Comparison of ENCODE assay signal across 1 cellular context in the genomic region with DNA sequence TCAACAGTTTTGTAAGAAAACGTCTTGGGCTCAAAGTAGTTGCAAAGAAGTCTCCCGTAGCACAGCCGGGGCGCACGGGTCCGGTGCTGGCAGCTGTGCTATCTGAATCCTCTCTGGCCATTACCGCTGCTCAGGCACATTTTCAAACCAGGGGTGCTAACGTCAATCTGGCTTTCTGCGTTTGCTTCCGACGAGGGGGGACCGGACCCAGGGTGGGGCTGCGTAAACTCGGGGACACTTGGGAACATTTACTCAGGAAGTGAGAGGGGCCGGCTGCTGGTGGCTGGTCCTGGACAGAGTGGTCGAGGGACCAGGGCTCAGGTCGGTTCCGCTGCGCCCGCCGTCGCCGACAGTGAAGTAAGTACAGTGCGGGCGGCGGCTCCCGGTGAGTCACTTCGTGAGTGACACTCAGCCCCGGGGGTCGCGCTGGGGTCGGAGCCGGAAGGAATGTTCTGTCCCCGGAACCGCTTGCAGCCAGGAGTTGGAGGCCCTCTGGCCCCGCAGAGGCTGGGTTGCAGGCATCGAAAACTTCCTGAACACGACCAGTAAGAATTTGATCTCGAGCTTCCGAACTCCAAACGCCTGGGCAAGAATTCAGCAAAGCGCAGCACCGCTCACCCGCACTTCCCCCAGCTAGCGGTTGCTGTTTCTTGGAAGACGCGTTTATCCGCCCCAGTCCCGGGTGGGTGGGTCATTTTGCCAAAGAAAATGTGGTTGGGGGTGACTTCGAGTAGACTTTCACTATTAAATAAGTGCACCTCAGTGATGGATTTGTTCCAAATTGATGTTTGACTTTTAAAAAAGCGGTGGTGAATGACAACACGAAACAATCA.
TF ChIP-seq lines count a peak whose summit lies in the region.

No MANE protein-coding gene starts in this region.

TF ChIP-seq in HEK293, 187 proteins besides CTCF, POLR2A, EP300 and RAD21 (continued from another document and continues in another):
- TF ChIP-seq, protein P1, sequence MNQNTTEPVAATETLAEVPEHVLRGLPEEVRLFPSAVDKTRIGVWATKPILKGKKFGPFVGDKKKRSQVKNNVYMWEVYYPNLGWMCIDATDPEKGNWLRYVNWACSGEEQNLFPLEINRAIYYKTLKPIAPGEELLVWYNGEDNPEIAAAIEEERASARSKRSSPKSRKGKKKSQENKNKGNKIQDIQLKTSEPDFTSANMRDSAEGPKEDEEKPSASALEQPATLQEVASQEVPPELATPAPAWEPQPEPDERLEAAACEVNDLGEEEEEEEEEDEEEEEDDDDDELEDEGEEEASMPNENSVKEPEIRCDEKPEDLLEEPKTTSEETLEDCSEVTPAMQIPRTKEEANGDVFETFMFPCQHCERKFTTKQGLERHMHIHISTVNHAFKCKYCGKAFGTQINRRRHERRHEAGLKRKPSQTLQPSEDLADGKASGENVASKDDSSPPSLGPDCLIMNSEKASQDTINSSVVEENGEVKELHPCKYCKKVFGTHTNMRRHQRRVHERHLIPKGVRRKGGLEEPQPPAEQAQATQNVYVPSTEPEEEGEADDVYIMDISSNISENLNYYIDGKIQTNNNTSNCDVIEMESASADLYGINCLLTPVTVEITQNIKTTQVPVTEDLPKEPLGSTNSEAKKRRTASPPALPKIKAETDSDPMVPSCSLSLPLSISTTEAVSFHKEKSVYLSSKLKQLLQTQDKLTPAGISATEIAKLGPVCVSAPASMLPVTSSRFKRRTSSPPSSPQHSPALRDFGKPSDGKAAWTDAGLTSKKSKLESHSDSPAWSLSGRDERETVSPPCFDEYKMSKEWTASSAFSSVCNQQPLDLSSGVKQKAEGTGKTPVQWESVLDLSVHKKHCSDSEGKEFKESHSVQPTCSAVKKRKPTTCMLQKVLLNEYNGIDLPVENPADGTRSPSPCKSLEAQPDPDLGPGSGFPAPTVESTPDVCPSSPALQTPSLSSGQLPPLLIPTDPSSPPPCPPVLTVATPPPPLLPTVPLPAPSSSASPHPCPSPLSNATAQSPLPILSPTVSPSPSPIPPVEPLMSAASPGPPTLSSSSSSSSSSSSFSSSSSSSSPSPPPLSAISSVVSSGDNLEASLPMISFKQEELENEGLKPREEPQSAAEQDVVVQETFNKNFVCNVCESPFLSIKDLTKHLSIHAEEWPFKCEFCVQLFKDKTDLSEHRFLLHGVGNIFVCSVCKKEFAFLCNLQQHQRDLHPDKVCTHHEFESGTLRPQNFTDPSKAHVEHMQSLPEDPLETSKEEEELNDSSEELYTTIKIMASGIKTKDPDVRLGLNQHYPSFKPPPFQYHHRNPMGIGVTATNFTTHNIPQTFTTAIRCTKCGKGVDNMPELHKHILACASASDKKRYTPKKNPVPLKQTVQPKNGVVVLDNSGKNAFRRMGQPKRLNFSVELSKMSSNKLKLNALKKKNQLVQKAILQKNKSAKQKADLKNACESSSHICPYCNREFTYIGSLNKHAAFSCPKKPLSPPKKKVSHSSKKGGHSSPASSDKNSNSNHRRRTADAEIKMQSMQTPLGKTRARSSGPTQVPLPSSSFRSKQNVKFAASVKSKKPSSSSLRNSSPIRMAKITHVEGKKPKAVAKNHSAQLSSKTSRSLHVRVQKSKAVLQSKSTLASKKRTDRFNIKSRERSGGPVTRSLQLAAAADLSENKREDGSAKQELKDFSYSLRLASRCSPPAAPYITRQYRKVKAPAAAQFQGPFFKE (tag by site-specific recombination; IDR thresholded peaks at IDR 0.05; ENCODE audit: borderline replicate concordance) = no peak
- TF ChIP-seq ZNF610 (tag by site-specific recombination; IDR thresholded peaks at IDR 0.05; ENCODE audit: borderline replicate concordance) = no peak
- no peak for TF ChIP-seq REPIN1 (tag by site-specific recombination; IDR thresholded peaks at IDR 0.05; ENCODE audit: low read depth)
- TF ChIP-seq ZIC2 (tag by site-specific recombination; IDR thresholded peaks at IDR 0.05) = peak; percentile 12; the same call in 1 of the 2 replicates
- TF ChIP-seq, protein P2, sequence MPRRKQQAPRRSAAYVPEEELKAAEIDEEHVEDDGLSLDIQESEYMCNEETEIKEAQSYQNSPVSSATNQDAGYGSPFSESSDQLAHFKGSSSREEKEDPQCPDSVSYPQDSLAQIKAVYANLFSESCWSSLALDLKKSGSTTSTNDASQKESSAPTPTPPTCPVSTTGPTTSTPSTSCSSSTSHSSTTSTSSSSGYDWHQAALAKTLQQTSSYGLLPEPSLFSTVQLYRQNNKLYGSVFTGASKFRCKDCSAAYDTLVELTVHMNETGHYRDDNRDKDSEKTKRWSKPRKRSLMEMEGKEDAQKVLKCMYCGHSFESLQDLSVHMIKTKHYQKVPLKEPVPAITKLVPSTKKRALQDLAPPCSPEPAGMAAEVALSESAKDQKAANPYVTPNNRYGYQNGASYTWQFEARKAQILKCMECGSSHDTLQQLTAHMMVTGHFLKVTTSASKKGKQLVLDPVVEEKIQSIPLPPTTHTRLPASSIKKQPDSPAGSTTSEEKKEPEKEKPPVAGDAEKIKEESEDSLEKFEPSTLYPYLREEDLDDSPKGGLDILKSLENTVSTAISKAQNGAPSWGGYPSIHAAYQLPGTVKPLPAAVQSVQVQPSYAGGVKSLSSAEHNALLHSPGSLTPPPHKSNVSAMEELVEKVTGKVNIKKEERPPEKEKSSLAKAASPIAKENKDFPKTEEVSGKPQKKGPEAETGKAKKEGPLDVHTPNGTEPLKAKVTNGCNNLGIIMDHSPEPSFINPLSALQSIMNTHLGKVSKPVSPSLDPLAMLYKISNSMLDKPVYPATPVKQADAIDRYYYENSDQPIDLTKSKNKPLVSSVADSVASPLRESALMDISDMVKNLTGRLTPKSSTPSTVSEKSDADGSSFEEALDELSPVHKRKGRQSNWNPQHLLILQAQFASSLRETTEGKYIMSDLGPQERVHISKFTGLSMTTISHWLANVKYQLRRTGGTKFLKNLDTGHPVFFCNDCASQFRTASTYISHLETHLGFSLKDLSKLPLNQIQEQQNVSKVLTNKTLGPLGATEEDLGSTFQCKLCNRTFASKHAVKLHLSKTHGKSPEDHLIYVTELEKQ (tag by site-specific recombination; IDR thresholded peaks at IDR 0.05; ENCODE audit: borderline replicate concordance) = no peak
- 0 out of 2 replicates have a peak, but pooled peaks have one; percentile 14 for TF ChIP-seq ZNF561 (tag by site-specific recombination; IDR thresholded peaks at IDR 0.05; ENCODE audit: borderline replicate concordance)
- no peak for TF ChIP-seq YY2 (tag by site-specific recombination; IDR thresholded peaks at IDR 0.05)
- TF ChIP-seq, protein P3, sequence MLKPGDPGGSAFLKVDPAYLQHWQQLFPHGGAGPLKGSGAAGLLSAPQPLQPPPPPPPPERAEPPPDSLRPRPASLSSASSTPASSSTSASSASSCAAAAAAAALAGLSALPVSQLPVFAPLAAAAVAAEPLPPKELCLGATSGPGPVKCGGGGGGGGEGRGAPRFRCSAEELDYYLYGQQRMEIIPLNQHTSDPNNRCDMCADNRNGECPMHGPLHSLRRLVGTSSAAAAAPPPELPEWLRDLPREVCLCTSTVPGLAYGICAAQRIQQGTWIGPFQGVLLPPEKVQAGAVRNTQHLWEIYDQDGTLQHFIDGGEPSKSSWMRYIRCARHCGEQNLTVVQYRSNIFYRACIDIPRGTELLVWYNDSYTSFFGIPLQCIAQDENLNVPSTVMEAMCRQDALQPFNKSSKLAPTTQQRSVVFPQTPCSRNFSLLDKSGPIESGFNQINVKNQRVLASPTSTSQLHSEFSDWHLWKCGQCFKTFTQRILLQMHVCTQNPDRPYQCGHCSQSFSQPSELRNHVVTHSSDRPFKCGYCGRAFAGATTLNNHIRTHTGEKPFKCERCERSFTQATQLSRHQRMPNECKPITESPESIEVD (tag by site-specific recombination; IDR thresholded peaks at IDR 0.05) = no peak
- TF ChIP-seq, protein P4, sequence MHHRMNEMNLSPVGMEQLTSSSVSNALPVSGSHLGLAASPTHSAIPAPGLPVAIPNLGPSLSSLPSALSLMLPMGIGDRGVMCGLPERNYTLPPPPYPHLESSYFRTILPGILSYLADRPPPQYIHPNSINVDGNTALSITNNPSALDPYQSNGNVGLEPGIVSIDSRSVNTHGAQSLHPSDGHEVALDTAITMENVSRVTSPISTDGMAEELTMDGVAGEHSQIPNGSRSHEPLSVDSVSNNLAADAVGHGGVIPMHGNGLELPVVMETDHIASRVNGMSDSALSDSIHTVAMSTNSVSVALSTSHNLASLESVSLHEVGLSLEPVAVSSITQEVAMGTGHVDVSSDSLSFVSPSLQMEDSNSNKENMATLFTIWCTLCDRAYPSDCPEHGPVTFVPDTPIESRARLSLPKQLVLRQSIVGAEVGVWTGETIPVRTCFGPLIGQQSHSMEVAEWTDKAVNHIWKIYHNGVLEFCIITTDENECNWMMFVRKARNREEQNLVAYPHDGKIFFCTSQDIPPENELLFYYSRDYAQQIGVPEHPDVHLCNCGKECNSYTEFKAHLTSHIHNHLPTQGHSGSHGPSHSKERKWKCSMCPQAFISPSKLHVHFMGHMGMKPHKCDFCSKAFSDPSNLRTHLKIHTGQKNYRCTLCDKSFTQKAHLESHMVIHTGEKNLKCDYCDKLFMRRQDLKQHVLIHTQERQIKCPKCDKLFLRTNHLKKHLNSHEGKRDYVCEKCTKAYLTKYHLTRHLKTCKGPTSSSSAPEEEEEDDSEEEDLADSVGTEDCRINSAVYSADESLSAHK (tag by site-specific recombination; IDR thresholded peaks at IDR 0.05) = no peak
- no peak for TF ChIP-seq ZNF202 (tag by site-specific recombination; IDR thresholded peaks at IDR 0.05; ENCODE audit: borderline replicate concordance)
- TF ChIP-seq ZNF19 (tag by site-specific recombination; IDR thresholded peaks at IDR 0.05; ENCODE audit: low read depth) = no peak
- TF ChIP-seq ZNF169 (tag by site-specific recombination; IDR thresholded peaks at IDR 0.05) = no peak
- no peak for TF ChIP-seq ZNF23 (tag by site-specific recombination; IDR thresholded peaks at IDR 0.05; ENCODE audit: borderline replicate concordance)
- TF ChIP-seq ZNF768 (tag by site-specific recombination; IDR thresholded peaks at IDR 0.05) = 0 out of 2 replicates have a peak, but pooled peaks have one; percentile 25
- TF ChIP-seq, protein P5, sequence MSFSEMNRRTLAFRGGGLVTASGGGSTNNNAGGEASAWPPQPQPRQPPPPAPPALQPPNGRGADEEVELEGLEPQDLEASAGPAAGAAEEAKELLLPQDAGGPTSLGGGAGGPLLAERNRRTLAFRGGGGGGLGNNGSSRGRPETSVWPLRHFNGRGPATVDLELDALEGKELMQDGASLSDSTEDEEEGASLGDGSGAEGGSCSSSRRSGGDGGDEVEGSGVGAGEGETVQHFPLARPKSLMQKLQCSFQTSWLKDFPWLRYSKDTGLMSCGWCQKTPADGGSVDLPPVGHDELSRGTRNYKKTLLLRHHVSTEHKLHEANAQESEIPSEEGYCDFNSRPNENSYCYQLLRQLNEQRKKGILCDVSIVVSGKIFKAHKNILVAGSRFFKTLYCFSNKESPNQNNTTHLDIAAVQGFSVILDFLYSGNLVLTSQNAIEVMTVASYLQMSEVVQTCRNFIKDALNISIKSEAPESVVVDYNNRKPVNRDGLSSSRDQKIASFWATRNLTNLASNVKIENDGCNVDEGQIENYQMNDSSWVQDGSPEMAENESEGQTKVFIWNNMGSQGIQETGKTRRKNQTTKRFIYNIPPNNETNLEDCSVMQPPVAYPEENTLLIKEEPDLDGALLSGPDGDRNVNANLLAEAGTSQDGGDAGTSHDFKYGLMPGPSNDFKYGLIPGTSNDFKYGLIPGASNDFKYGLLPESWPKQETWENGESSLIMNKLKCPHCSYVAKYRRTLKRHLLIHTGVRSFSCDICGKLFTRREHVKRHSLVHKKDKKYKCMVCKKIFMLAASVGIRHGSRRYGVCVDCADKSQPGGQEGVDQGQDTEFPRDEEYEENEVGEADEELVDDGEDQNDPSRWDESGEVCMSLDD (tag by site-specific recombination; IDR thresholded peaks at IDR 0.05) = no peak; the same call in 1 of the 2 replicates
- TF ChIP-seq ZNF664 (tag by site-specific recombination; IDR thresholded peaks at IDR 0.05) = no peak
- TF ChIP-seq ZBTB17 (tag by site-specific recombination; IDR thresholded peaks at IDR 0.05) = 0 out of 2 replicates have a peak, but pooled peaks have one; percentile 30
- peak; percentile 75; the same call in 1 of the 2 replicates for TF ChIP-seq ZBTB20 (tag by site-specific recombination; IDR thresholded peaks at IDR 0.05)
- TF ChIP-seq, protein P6, sequence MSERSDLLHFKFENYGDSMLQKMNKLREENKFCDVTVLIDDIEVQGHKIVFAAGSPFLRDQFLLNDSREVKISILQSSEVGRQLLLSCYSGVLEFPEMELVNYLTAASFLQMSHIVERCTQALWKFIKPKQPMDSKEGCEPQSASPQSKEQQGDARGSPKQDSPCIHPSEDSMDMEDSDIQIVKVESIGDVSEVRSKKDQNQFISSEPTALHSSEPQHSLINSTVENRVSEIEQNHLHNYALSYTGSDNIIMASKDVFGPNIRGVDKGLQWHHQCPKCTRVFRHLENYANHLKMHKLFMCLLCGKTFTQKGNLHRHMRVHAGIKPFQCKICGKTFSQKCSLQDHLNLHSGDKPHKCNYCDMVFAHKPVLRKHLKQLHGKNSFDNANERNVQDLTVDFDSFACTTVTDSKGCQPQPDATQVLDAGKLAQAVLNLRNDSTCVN (tag by site-specific recombination; optimal IDR thresholded peaks at IDR 0.05) = peak; percentile 60
- no peak for TF ChIP-seq BCL11B (tag by site-specific recombination; IDR thresholded peaks at IDR 0.05; ENCODE audit: low read depth)
- TF ChIP-seq ZNF76 (tag by site-specific recombination; IDR thresholded peaks at IDR 0.05; ENCODE audit: borderline replicate concordance, low read depth) = no peak
- no peak for TF ChIP-seq ZNF558 (tag by site-specific recombination; IDR thresholded peaks at IDR 0.05)
- TF ChIP-seq ZNF473 (tag by site-specific recombination; IDR thresholded peaks at IDR 0.05) = no peak
- TF ChIP-seq GLI4 (tag by site-specific recombination; IDR thresholded peaks at IDR 0.05) = no peak
- TF ChIP-seq ZEB2 (tag by site-specific recombination; IDR thresholded peaks at IDR 0.05) = 0 out of 2 replicates have a peak, but pooled peaks have one; percentile 48
- TF ChIP-seq ZNF529 (tag by site-specific recombination; IDR thresholded peaks at IDR 0.05; ENCODE audit: insufficient replicate concordance) = no peak
- TF ChIP-seq ZNF341 (tag by site-specific recombination; IDR thresholded peaks at IDR 0.05; ENCODE audit: low read depth) = peak; percentile 49; the same call in 1 of the 2 replicates
- TF ChIP-seq ZNF157 (tag by site-specific recombination; IDR thresholded peaks at IDR 0.05) = no peak
